In the genomic region with DNA sequence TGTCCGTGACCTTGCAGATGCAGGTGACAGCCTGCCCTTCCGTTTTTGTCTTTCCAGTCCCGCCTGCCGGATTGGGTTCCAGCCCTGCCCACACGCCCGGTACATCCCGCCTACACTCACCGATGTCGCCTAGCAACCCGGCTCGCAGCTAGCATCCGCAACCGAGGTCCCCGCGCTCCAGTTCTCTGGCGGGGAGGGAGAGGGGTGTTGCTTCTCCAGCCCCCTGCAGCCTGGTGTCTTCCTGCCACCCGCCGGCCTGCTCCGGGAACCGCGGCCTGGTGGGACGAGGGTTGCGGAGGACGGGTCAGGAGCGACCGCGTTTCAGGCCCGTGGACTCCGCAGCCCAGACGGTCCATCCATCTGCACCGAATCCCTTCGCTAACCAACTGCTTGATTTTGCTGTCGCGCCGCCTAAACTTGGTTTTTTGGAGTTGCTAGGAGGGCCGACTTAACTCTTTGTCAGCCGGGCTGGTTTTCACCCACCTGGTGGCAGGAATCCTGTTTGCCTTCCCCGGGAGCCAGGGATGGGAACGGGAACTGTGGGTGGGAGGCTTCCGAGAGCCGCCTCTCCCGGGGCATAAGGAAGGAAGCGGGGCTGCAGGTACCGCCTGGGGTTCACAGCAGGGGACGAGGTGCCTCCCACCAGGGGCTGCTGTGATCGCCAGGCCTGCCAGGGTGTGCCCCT, we compare ENCODE assay signal across 8 cellular contexts. TPM values are rescaled to one million over a fixed set of nuclear protein-coding genes. Genes with fewer than 3 reads are reported as not detected.
A peak's percentile ranks its signal among the peaks of the same experiment; 100 is the strongest.
DNase-seq lines count a peak whose midpoint lies in the region; ATAC-seq and TF ChIP-seq lines count a peak whose summit lies in the region.

No MANE protein-coding gene starts in this region.

- peak overlapping the region; percentile 82 for H3K4me3 Mint-ChIP-seq in T-helper 17 cell

- H3K4me3 ChIP-seq in GM12865 (ENCODE audit: low read depth, low read length): no peak overlapping the region
- H3K4me3 ChIP-seq in brain microvascular endothelial cell (ENCODE audit: low read depth, low read length): no peak overlapping the region
- peak overlapping the region in 1 of 2 donors; percentile 9 for H3K4me3 ChIP-seq in left lung

- no peaks in the 10 kb centered on the region for H3K27me3 Mint-ChIP-seq in T-helper 17 cell

- no peak overlapping the region for H3K27ac Mint-ChIP-seq in T-helper 17 cell

- H3K27me3 ChIP-seq in brain microvascular endothelial cell (replicated peaks) (peaks cover 23% of the 10 kb centered on the region), left lung (peaks cover 11 to 63% of the 10 kb centered on the region in 2 donors)

- in situ Hi-C loops in brain microvascular endothelial cell (cut with HindIII; ENCODE audit: low pct_ligation_motif_present, low sequenced_read_pairs): no loop called here

- H3K4me1 Mint-ChIP-seq in T-helper 17 cell: peaks cover 18% of the 10 kb centered on the region

- intact Hi-C loops in left lung (cut with DNase I): no loop called here

- H3K27ac ChIP-seq in brain microvascular endothelial cell: no peak overlapping the region
- H3K27ac ChIP-seq in left lung: no peak overlapping the region

- DNase-seq in GM12865 (ENCODE audit: low read depth) (peak; percentile 50), T-helper 17 cell (peak in 2 of 3 donors; percentile 19 to 37), brain microvascular endothelial cell (peak; percentile 4), left lung (peak; percentile 57 to 85), Kasumi-1 (lab: John Stamatoyannopoulos, UW) (no peak)
- peak; percentile 56 for DNase-seq in stimulated activated CD8-positive, alpha-beta memory T cell treated with anti-CD3 and anti-CD28 coated beads, Interleukin-4, amount 100 ng/mL, for 24 hours (ENCODE audit: low read depth)

- no peak for TF ChIP-seq CTCF in GM12865 (IDR thresholded peaks at IDR 0.05; ENCODE audit: insufficient read depth, low read depth, low read length, missing control alignments)
- peak; percentile 47 for TF ChIP-seq CTCF in brain microvascular endothelial cell (IDR thresholded peaks at IDR 0.05; ENCODE audit: low read depth, low read length, missing control alignments)
- TF ChIP-seq CTCF in left lung (IDR thresholded peaks at IDR 0.05): no peak

- H3K9me3 ChIP-seq in T-helper 17 cell (ENCODE audit: control insufficient read depth, low read length, poor library complexity, severe bottlenecking) (peaks cover 2% of the 10 kb centered on the region), left lung (peaks cover 0 to 4% of the 10 kb centered on the region in 2 donors)

- no peaks in the 10 kb centered on the region for H3K36me3 ChIP-seq in brain microvascular endothelial cell (replicated peaks)
- no peaks in the 10 kb centered on the region for H3K36me3 ChIP-seq in left lung

- ATAC-seq in T-helper 17 cell (peak; percentile 79), left lung (peak; percentile 56), HG03039 (IDR thresholded peaks at IDR 0.05; ENCODE audit: unreplicated experiment) (no peak), HG03571 (IDR thresholded peaks at IDR 0.05; ENCODE audit: unreplicated experiment) (no peak)

- peaks cover 2% of the 10 kb centered on the region for H3K36me3 Mint-ChIP-seq in T-helper 17 cell (ENCODE audit: low read depth)

- peaks cover 6 to 21% of the 10 kb centered on the region in 2 donors for H3K4me1 ChIP-seq in left lung

RNA-seq across cellular contexts. Expression of a gene that starts 15.4 kb away (rescaled TPM):
- total RNA-seq in T-helper 17 cell: 10 to 100 TPM; 10.0 to 13.3 TPM
- total RNA-seq in left lung: 1 to 10 TPM; 6.6 to 9.1 TPM

RNA-seq across cellular contexts. Expression of a gene that starts 29.5 kb away (rescaled TPM):
- total RNA-seq in T-helper 17 cell (not detected), left lung (not detected)

RNA-seq across cellular contexts. Expression of a gene that starts 39.1 kb away (rescaled TPM):
- 10 to 100 TPM; 63.9 to 86.2 TPM for total RNA-seq in T-helper 17 cell
- 10 to 100 TPM; 52.4 to 59.1 TPM for total RNA-seq in left lung

RNA-seq across cellular contexts. Expression of a gene that starts 40.1 kb away (rescaled TPM):
- total RNA-seq in T-helper 17 cell: 10 to 100 TPM; 71.9 to 75.1 TPM
- total RNA-seq in left lung: 10 to 100 TPM; 22.1 to 24.7 TPM

Comparison
In these comparisons a context has a peak if more than half of its experiments do, and no peak if none do; other contexts are left out.
1. DNase-seq: peak in GM12865 (single experiment), T-helper 17 cell (2 of 3), brain microvascular endothelial cell (single experiment), left lung (2 of 2) and stimulated activated CD8-positive, alpha-beta memory T cell treated with anti-CD3 and anti-CD28 coated beads, Interleukin-4, amount 100 ng/mL, for 24 hours (single experiment); none in Kasumi-1 (0 of 2).
2. ATAC-seq: peak in T-helper 17 cell (single experiment) and left lung (single experiment); none in HG03039 (single experiment) and HG03571 (single experiment).